Comparison of ENCODE assay signal across 1 cellular context in genomic region chr6:31729979-31730630, GRCh38.
TF ChIP-seq lines count a peak whose summit lies in the region.

No MANE protein-coding gene starts in this region.

TF ChIP-seq in SK-N-SH, 30 proteins besides CTCF, POLR2A, EP300 and RAD21 (continued from another document):
- TF ChIP-seq, protein P1, sequence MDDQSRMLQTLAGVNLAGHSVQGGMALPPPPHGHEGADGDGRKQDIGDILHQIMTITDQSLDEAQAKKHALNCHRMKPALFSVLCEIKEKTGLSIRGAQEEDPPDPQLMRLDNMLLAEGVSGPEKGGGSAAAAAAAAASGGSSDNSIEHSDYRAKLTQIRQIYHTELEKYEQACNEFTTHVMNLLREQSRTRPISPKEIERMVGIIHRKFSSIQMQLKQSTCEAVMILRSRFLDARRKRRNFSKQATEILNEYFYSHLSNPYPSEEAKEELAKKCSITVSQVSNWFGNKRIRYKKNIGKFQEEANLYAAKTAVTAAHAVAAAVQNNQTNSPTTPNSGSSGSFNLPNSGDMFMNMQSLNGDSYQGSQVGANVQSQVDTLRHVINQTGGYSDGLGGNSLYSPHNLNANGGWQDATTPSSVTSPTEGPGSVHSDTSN (IDR thresholded peaks at IDR 0.05), result peak; percentile 81
- TF ChIP-seq EZH2phosphoT487 (IDR thresholded peaks at IDR 0.05; ENCODE audit: borderline replicate concordance, low read depth) (no peak), REST (IDR thresholded peaks at IDR 0.05; ENCODE audit: low read depth, low read length) (no peak), GABPA (IDR thresholded peaks at IDR 0.05; ENCODE audit: low read depth) (0 out of 2 replicates have a peak, but pooled peaks have one; percentile 10), ZBTB33 (IDR thresholded peaks at IDR 0.05; ENCODE audit: borderline replicate concordance, low read depth) (peak; percentile 61; the same call in 1 of the 2 replicates), TEAD4 (IDR thresholded peaks at IDR 0.05; ENCODE audit: borderline replicate concordance, insufficient read depth) (no peak; the same call in 1 of the 2 replicates), FOXM1 (IDR thresholded peaks at IDR 0.05; ENCODE audit: low read depth) (no peak), IRF3 (IDR thresholded peaks at IDR 0.05; ENCODE audit: low read depth, low read length) (no peak), TCF12 (IDR thresholded peaks at IDR 0.05) (peak; percentile 30; the same call in 1 of the 2 replicates)
- TF ChIP-seq, protein P2, sequence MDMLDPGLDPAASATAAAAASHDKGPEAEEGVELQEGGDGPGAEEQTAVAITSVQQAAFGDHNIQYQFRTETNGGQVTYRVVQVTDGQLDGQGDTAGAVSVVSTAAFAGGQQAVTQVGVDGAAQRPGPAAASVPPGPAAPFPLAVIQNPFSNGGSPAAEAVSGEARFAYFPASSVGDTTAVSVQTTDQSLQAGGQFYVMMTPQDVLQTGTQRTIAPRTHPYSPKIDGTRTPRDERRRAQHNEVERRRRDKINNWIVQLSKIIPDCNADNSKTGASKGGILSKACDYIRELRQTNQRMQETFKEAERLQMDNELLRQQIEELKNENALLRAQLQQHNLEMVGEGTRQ (IDR thresholded peaks at IDR 0.05; ENCODE audit: borderline replicate concordance, low read depth, low read length), result no peak
